24 cellular contexts compared by ENCODE assay signal in genomic region chr3:156350786-156351185, GRCh38.
"Had no signal": no experiment of that assay in that cellular context is flagged by ENCODE, and none has a peak within 500 bp of the region (broad histone marks: within the 10 kb centered on the region; RNA-seq: fewer than 3 reads in every experiment).

No MANE protein-coding gene starts in this region.

- H3K36me3 Mint-ChIP-seq: activated naive CD4-positive, alpha-beta T cell treated with anti-CD3 and anti-CD28 coated beads, Interleukin-2, amount 10 ng/mL, durations not matched to agents 7 days and 5 days; activated naive CD8-positive, alpha-beta T cell treated with anti-CD3 and anti-CD28 coated beads for 36 hours had no signal

- DNase-seq: activated CD4-positive, alpha-beta T cell treated with anti-CD3 and anti-CD28 coated beads for 36 hours; activated CD4-positive, alpha-beta T cell treated with anti-CD3 and anti-CD28 coated beads, Interleukin-2, amount 50 U/mL, for 1 hour; activated CD4-positive, CD25-positive, alpha-beta regulatory T cell; activated CD8-positive, alpha-beta memory T cell treated with anti-CD3 and anti-CD28 coated beads, Interleukin-2, amount 50 U/mL, for 4 hours; activated CD8-positive, alpha-beta T cell treated with anti-CD3 and anti-CD28 coated beads for 36 hours; activated gamma-delta T cell treated with Interleukin-2 at 50 U/mL for 16 hours; activated naive CD4-positive, alpha-beta T cell treated with anti-CD3 and anti-CD28 coated beads, Interleukin-2, amount 10 ng/mL, durations not matched to agents 7 days and 5 days; activated naive CD8-positive, alpha-beta T cell treated with anti-CD3 and anti-CD28 coated beads for 36 hours; activated T-cell treated with anti-CD3 and anti-CD28 coated beads, Interleukin-2, amount 50 U/mL, for 72 hours; brain microvascular endothelial cell; Karpas-422; NCI-H1105 treated with DMSO at 0.1 percent for 48 hours; NCI-H1436 treated with DMSO at 0.1 percent for 48 hours; NCI-H187; NCI-H2081; NCI-H446; NCI-H524; Peyer's patch; SHP77 treated with DMSO at 0.1 percent for 48 hours; T-helper 17 cell; T1000 had no signal

- H3K4me1 Mint-ChIP-seq: activated CD4-positive, alpha-beta T cell treated with anti-CD3 and anti-CD28 coated beads for 36 hours; activated naive CD8-positive, alpha-beta T cell treated with anti-CD3 and anti-CD28 coated beads for 36 hours had no signal

- ATAC-seq: activated CD4-positive, alpha-beta T cell treated with anti-CD3 and anti-CD28 coated beads for 36 hours; activated CD8-positive, alpha-beta T cell treated with anti-CD3 and anti-CD28 coated beads for 36 hours; activated T-cell treated with anti-CD3 and anti-CD28 coated beads, Interleukin-2, amount 50 U/mL, for 72 hours; T-helper 17 cell had no signal

- H3K4me3 Mint-ChIP-seq: activated CD4-positive, alpha-beta T cell treated with anti-CD3 and anti-CD28 coated beads for 36 hours; activated CD8-positive, alpha-beta T cell treated with anti-CD3 and anti-CD28 coated beads for 36 hours; activated naive CD4-positive, alpha-beta T cell treated with anti-CD3 and anti-CD28 coated beads, Interleukin-2, amount 10 ng/mL, durations not matched to agents 7 days and 5 days; activated naive CD8-positive, alpha-beta T cell treated with anti-CD3 and anti-CD28 coated beads for 36 hours; activated T-cell treated with anti-CD3 and anti-CD28 coated beads, Interleukin-2, amount 50 U/mL, for 72 hours; T-helper 17 cell had no signal

- H3K27ac Mint-ChIP-seq: activated CD4-positive, alpha-beta T cell treated with anti-CD3 and anti-CD28 coated beads for 36 hours; activated CD8-positive, alpha-beta T cell treated with anti-CD3 and anti-CD28 coated beads for 36 hours; activated naive CD4-positive, alpha-beta T cell treated with anti-CD3 and anti-CD28 coated beads, Interleukin-2, amount 10 ng/mL, durations not matched to agents 7 days and 5 days; activated naive CD8-positive, alpha-beta T cell treated with anti-CD3 and anti-CD28 coated beads for 36 hours; activated T-cell treated with anti-CD3 and anti-CD28 coated beads, Interleukin-2, amount 50 U/mL, for 72 hours; activated T-helper 2 cell treated with anti-CD3 and anti-CD28 coated beads, Interferon-gamma antibody, Interleukin-2, Interleukin-4, amounts not matched to agents 10 μg/mL and 5 μg/mL and 100 μg/mL, durations not matched to agents 14 hours and 24 hours and 36 hours; T-helper 17 cell had no signal

- H3K27me3 Mint-ChIP-seq: activated CD4-positive, alpha-beta T cell treated with anti-CD3 and anti-CD28 coated beads for 36 hours; activated CD8-positive, alpha-beta T cell treated with anti-CD3 and anti-CD28 coated beads for 36 hours had no signal

- H3K9me3 ChIP-seq: Peyer's patch had no signal

- H3K27ac ChIP-seq: brain microvascular endothelial cell, cardiac muscle cell, Peyer's patch, VCaP had no signal

- H3K4me3 ChIP-seq: cardiac muscle cell, Peyer's patch had no signal

- H3K9me3 Mint-ChIP-seq: activated CD8-positive, alpha-beta T cell treated with anti-CD3 and anti-CD28 coated beads for 36 hours; activated naive CD4-positive, alpha-beta T cell treated with anti-CD3 and anti-CD28 coated beads, Interleukin-2, amount 10 ng/mL, durations not matched to agents 7 days and 5 days; activated naive CD8-positive, alpha-beta T cell treated with anti-CD3 and anti-CD28 coated beads for 36 hours; activated T-cell treated with anti-CD3 and anti-CD28 coated beads, Interleukin-2, amount 50 U/mL, for 72 hours; activated T-helper 2 cell treated with anti-CD3 and anti-CD28 coated beads, Interferon-gamma antibody, Interleukin-2, Interleukin-4, amounts not matched to agents 10 μg/mL and 5 μg/mL and 100 μg/mL, durations not matched to agents 14 hours and 24 hours and 36 hours had no signal

- H3K27me3 ChIP-seq: brain microvascular endothelial cell, cardiac muscle cell, Peyer's patch had no signal

- H3K4me1 ChIP-seq: Peyer's patch had no signal

- H3K36me3 ChIP-seq: brain microvascular endothelial cell, cardiac muscle cell, Peyer's patch had no signal
